ENCODE assay signal across 26 cellular contexts in genomic region chr2:5227062-5227699, GRCh38.
DNase-seq lines count a peak whose midpoint lies in the region; ATAC-seq and TF ChIP-seq lines count a peak whose summit lies in the region.
"Had no signal": no experiment of that assay in that cellular context is flagged by ENCODE, and none has a peak within 500 bp of the region (broad histone marks: within the 10 kb centered on the region; RNA-seq: fewer than 3 reads in every experiment).

No MANE protein-coding gene starts in this region.

- no peak for TF ChIP-seq CTCF in fibroblast of lung (conservative IDR thresholded peaks at IDR 0.05 in 1 of 2, IDR thresholded peaks at IDR 0.05 in 1 of 2; ENCODE audit: low read depth in 1 of 2, low read length in 2 of 2)
- no peak for TF ChIP-seq CTCF in osteoblast (IDR thresholded peaks at IDR 0.05; ENCODE audit: extremely low read depth, low read depth, low read length)
- no peak for TF ChIP-seq CTCF in WERI-Rb-1 (IDR thresholded peaks at IDR 0.05; ENCODE audit: low read depth, low read length)
- no peak for TF ChIP-seq CTCF in BE2C (IDR thresholded peaks at IDR 0.05; ENCODE audit: low read depth, low read length)

- H4K20me1 ChIP-seq in fibroblast of lung (ENCODE audit: control insufficient read depth, extremely low read depth, insufficient read depth, low read length): no peaks in the 10 kb centered on the region
- no peaks in the 10 kb centered on the region for H4K20me1 ChIP-seq in osteoblast (ENCODE audit: insufficient read depth, low read length)

- H3K79me2 ChIP-seq in fibroblast of lung (ENCODE audit: control insufficient read depth, insufficient read depth, low read length) (no peaks in the 10 kb centered on the region), osteoblast (ENCODE audit: insufficient read depth, low read length) (no peaks in the 10 kb centered on the region)

- H3K27ac ChIP-seq in fibroblast of lung (ENCODE audit: insufficient read depth, low read length) (no peak overlapping the region), osteoblast (ENCODE audit: low read depth, low read length) (no peak overlapping the region), WERI-Rb-1 (no peak overlapping the region)
- H3K27ac ChIP-seq: sigmoid colon, transverse colon had no signal

- DNase-seq in Daoy (ENCODE audit: low read depth): peak; percentile 32
- DNase-seq in SW480 (ENCODE audit: low spot score): peak; percentile 7
- peak; percentile 22 to 37 for DNase-seq in fibroblast of lung (ENCODE audit: low read depth in 2 of 2)
- DNase-seq in osteoblast (ENCODE audit: insufficient read length, low spot score, missing footprints): no peak
- DNase-seq in DMS153 (lab: John Stamatoyannopoulos, UW): no peak
- no peak for DNase-seq in WERI-Rb-1
- DNase-seq in BE2C: no peak
- DNase-seq: activated CD4-positive, alpha-beta T cell treated with anti-CD3 and anti-CD28 coated beads, Interleukin-2, amount 50 U/mL, for 48 hours; activated CD4-positive, CD25-positive, alpha-beta regulatory T cell treated with anti-CD3 and anti-CD28 coated beads, Interleukin-2, amount 50 U/mL, for 72 hours; activated naive CD4-positive, alpha-beta T cell; cerebellar nuclear complex; GOT3; hippocampal formation; KBM-7; MG63; NCI-H1105 treated with DMSO at 0.1 percent for 48 hours; NCI-H1930; NCI-H524 treated with DMSO at 0.1 percent for 48 hours; NK-92 treated with Interleukin-12 subunit alpha and Interleukin-12 subunit beta, amount 100 ng/mL, for 24 hours; posterior cingulate gyrus; SHP77; sigmoid colon; stimulated activated CD4-positive, alpha-beta T cell treated with anti-CD3 and anti-CD28 coated beads, Interleukin-4, amount 100 ng/mL, for 24 hours; transverse colon had no signal

- H3K9ac ChIP-seq in fibroblast of lung (ENCODE audit: insufficient read depth, low read length): no peak overlapping the region

- no peaks in the 10 kb centered on the region for H3K9me3 ChIP-seq in fibroblast of lung (ENCODE audit: control insufficient read depth, insufficient read depth, low read depth, low read length)
- peaks cover 2% of the 10 kb centered on the region for H3K9me3 ChIP-seq in osteoblast (ENCODE audit: low read depth, low read length)
- no peaks in the 10 kb centered on the region for H3K9me3 ChIP-seq in WERI-Rb-1 (ENCODE audit: severe bottlenecking)
- H3K9me3 ChIP-seq in BE2C: no peaks in the 10 kb centered on the region
- H3K9me3 ChIP-seq: MG63, sigmoid colon had no signal

- no peak overlapping the region for H2AFZ ChIP-seq in fibroblast of lung (ENCODE audit: low read length)
- no peak overlapping the region for H2AFZ ChIP-seq in osteoblast (ENCODE audit: low read length)

- no peak for ATAC-seq in GM18868 (IDR thresholded peaks at IDR 0.05; ENCODE audit: unreplicated experiment)
- ATAC-seq: Panc1 had no signal

- H3K4me1 ChIP-seq in fibroblast of lung (ENCODE audit: control insufficient read depth, extremely low read depth, insufficient read depth, low read length) (no peaks in the 10 kb centered on the region), osteoblast (ENCODE audit: insufficient read depth, low read length) (no peaks in the 10 kb centered on the region), BE2C (no peaks in the 10 kb centered on the region)
- H3K4me1 ChIP-seq: sigmoid colon, transverse colon had no signal

- H3K4me2 ChIP-seq in fibroblast of lung (ENCODE audit: extremely low read depth, insufficient read depth, low read length) (no peak overlapping the region), osteoblast (ENCODE audit: insufficient read depth, low read length) (peak overlapping the region; percentile 10)

- H3K27me3 ChIP-seq in fibroblast of lung (ENCODE audit: control insufficient read depth, insufficient read depth, low read length) (no peaks in the 10 kb centered on the region), osteoblast (ENCODE audit: insufficient read depth, low read length) (no peaks in the 10 kb centered on the region), WERI-Rb-1 (ENCODE audit: insufficient read depth, low read depth, severe bottlenecking) (no peaks in the 10 kb centered on the region), BE2C (no peaks in the 10 kb centered on the region)
- H3K27me3 ChIP-seq: MG63, sigmoid colon, transverse colon had no signal

- H3K36me3 ChIP-seq in fibroblast of lung (ENCODE audit: control insufficient read depth, insufficient read depth, low read length): no peaks in the 10 kb centered on the region
- no peaks in the 10 kb centered on the region for H3K36me3 ChIP-seq in osteoblast (ENCODE audit: insufficient read depth, low read length)
- no peaks in the 10 kb centered on the region for H3K36me3 ChIP-seq in WERI-Rb-1
- H3K36me3 ChIP-seq in BE2C: no peaks in the 10 kb centered on the region
- H3K36me3 ChIP-seq: MG63, sigmoid colon, transverse colon had no signal

- H3K4me3 ChIP-seq in fibroblast of lung (replicated peaks in 1 of 4; ENCODE audit: control extremely low read depth in 1 of 4, insufficient read depth in 1 of 4, low read depth in 3 of 4, low read length in 4 of 4) (no peak overlapping the region), osteoblast (ENCODE audit: insufficient read depth, low read length) (peak overlapping the region; percentile 29), WERI-Rb-1 (ENCODE audit: low read depth, low read length) (no peak overlapping the region), BE2C (ENCODE audit: low read depth, low read length) (no peak overlapping the region)
- H3K4me3 ChIP-seq: MG63, sigmoid colon, transverse colon had no signal

Comparison
In these comparisons a context has a peak if more than half of its experiments do, and no peak if none do; other contexts are left out.
1. DNase-seq: peak in Daoy (single experiment), SW480 (single experiment) and fibroblast of lung (2 of 2); none in osteoblast (single experiment), DMS153 (single experiment), WERI-Rb-1 (single experiment) and BE2C (single experiment).